Comparison of ENCODE assay signal across 8 cellular contexts in the genomic region with DNA sequence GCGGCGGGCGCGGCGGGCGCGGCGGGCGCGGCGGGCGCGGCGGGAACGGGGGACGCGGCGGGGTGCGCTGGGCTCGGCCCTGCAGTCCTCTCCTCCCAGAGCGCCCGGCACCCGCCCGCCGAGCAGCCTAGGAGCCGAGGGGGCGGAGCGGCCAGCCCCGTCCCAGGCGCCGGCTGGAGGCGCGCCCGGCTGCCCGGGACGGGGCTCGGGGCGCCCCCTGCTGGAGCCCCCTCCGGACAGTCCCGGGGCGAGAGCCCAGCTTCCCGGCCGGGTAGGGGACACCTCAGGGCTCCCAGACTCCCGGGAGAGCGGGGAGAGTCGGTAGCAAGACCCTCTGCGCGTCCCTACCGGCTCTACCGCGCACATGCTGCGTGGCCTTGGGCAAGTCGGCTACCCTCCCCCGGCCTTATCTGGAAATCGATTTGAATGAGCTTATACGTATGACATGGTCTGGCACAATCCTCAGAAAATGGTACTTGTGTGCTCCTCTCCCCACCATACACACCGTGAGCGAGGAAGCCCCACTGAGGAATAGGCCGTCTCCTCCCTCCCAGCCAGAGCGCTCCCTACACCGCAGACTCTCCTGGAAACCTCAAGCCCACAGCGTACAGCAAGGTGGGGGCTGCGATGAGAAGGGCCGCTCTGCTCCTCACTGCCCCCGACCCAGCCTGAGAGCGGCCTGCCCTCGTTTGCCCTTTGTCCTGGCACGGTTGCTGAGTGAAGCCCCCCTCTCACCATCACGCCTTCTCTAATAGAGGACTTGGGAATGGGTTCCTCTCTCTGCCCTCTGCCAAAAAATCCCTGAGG. TPM values are rescaled to one million over a fixed set of nuclear protein-coding genes. Genes with fewer than 3 reads are reported as not detected.
A peak's percentile ranks its signal among the peaks of the same experiment; 100 is the strongest.
DNase-seq lines count a peak whose midpoint lies in the region; TF ChIP-seq lines count a peak whose summit lies in the region.

A gene (minus strand): TSS at position 139 of the 807 bp plus-strand sequence. CDS start 6,224 bp downstream, outside the sequence.

- DNase-seq in GM06990 (ENCODE audit: extremely low read depth, insufficient read length) (peak; percentile 75), HFFc6 (no peak), NOMO-1 (lab: John Stamatoyannopoulos, UW; ENCODE audit: unreplicated experiment in 2 of 2) (peak; percentile 34 to 48), endothelial cell (ENCODE audit: low spot score) (peak; percentile 82), mesothelial cell of epicardium (ENCODE audit: low spot score in 2 of 2, unreplicated experiment in 2 of 2) (peak; percentile 58 to 73), cortex of kidney (lab: John Stamatoyannopoulos, UW) (no peak)
- peak; percentile 12 for DNase-seq in activated CD8-positive, alpha-beta memory T cell treated with anti-CD3 and anti-CD28 coated beads, Interleukin-2, amount 50 U/mL, for 1 hour (ENCODE audit: extremely low read depth)
- DNase-seq in stimulated activated CD8-positive, alpha-beta memory T cell treated with anti-CD3 and anti-CD28 coated beads, Interleukin-15, amount 100 ng/mL, for 24 hours (ENCODE audit: low read depth): peak; percentile 55

- peak within 1 kb of the TSS; percentile 60 for H3K4me3 ChIP-seq in GM06990 (replicated peaks; ENCODE audit: low read depth, low read length)

- no peak within 1 kb of the TSS; the same call in 1 of the 2 replicates for H3K27ac Mint-ChIP-seq in HFFc6
- no peak within 1 kb of the TSS for H3K27ac Mint-ChIP-seq in endothelial cell (ENCODE audit: unreplicated experiment)
- H3K27ac Mint-ChIP-seq in mesothelial cell of epicardium: no peak within 1 kb of the TSS

- peaks cover 16% of the 10 kb centered on the region for H3K4me1 Mint-ChIP-seq in HFFc6 (ENCODE audit: low read depth)
- peaks cover 18% of the 10 kb centered on the region for H3K4me1 Mint-ChIP-seq in endothelial cell (ENCODE audit: unreplicated experiment)
- H3K4me1 Mint-ChIP-seq in mesothelial cell of epicardium: peaks cover 6% of the 10 kb centered on the region

- H3K27me3 Mint-ChIP-seq in HFFc6 (ENCODE audit: insufficient read depth) (peaks cover 7% of the 10 kb centered on the region), endothelial cell (ENCODE audit: unreplicated experiment) (peaks cover 13% of the 10 kb centered on the region), mesothelial cell of epicardium (ENCODE audit: low read depth) (peaks cover 47% of the 10 kb centered on the region)

- no peaks in the 10 kb centered on the region for H3K27me3 ChIP-seq in GM06990 (replicated peaks; ENCODE audit: control insufficient read depth, insufficient read depth, low read length)

- TF ChIP-seq CTCF in GM06990 (IDR thresholded peaks at IDR 0.05; ENCODE audit: insufficient read depth, low read length, poor library complexity, severe bottlenecking): peak; percentile 68
- TF ChIP-seq CTCF in HFFc6 (IDR thresholded peaks at IDR 0.05): peak; percentile 87
- TF ChIP-seq CTCF in endothelial cell (IDR thresholded peaks at IDR 0.05; ENCODE audit: unreplicated experiment): peak; percentile 79
- peak; percentile 59 for TF ChIP-seq CTCF in mesothelial cell of epicardium (IDR thresholded peaks at IDR 0.05; ENCODE audit: unreplicated experiment)

- H3K36me3 ChIP-seq in GM06990 (ENCODE audit: control insufficient read depth, insufficient read depth, low read length): no peaks in the 10 kb centered on the region

- H3K9me3 Mint-ChIP-seq in HFFc6: no peaks in the 10 kb centered on the region
- no peaks in the 10 kb centered on the region for H3K9me3 Mint-ChIP-seq in endothelial cell (ENCODE audit: unreplicated experiment)
- H3K9me3 Mint-ChIP-seq in mesothelial cell of epicardium: no peaks in the 10 kb centered on the region

- no peaks in the 10 kb centered on the region for H3K36me3 Mint-ChIP-seq in HFFc6 (ENCODE audit: low read depth)
- H3K36me3 Mint-ChIP-seq in endothelial cell (ENCODE audit: low read depth, unreplicated experiment): no peaks in the 10 kb centered on the region
- no peaks in the 10 kb centered on the region for H3K36me3 Mint-ChIP-seq in mesothelial cell of epicardium

- H3K4me3 Mint-ChIP-seq in HFFc6 (peak within 1 kb of the TSS; percentile 77), endothelial cell (ENCODE audit: unreplicated experiment) (peak within 1 kb of the TSS; percentile 90), mesothelial cell of epicardium (peak within 1 kb of the TSS; percentile 73)

RNA-seq across cellular contexts. Expression of the gene that starts here (rescaled TPM):
- 1 to 10 TPM; 2.1 to 5.7 (median 5.1) TPM for total RNA-seq in HFFc6 (2021; fragmentation: NEBNext Ultra II Directional; extraction: Animal tissue kit (Norgen Biotek cat#: 25700))
- total RNA-seq in endothelial cell (ENCODE audit: unreplicated experiment): 10.0 TPM
- total RNA-seq in mesothelial cell of epicardium: 1.2 to 2.6 TPM (median 2.2 TPM) in 3 replicates

Comparison
In these comparisons a context has a peak if more than half of its experiments do, and no peak if none do; other contexts are left out.
1. DNase-seq: peak in GM06990 (single experiment), NOMO-1 (2 of 2), activated CD8-positive, alpha-beta memory T cell treated with anti-CD3 and anti-CD28 coated beads, Interleukin-2, amount 50 U/mL, for 1 hour (single experiment), endothelial cell (single experiment), mesothelial cell of epicardium (2 of 2) and stimulated activated CD8-positive, alpha-beta memory T cell treated with anti-CD3 and anti-CD28 coated beads, Interleukin-15, amount 100 ng/mL, for 24 hours (single experiment); none in HFFc6 (single experiment) and cortex of kidney (single experiment).
2. Peak in every context shown above with its lines, with median percentiles within 50 percentile points of each other: CTCF ChIP-seq and H3K4me3 Mint-ChIP-seq.